8 cellular contexts compared by ENCODE assay signal in genomic region chr17:63840591-63841349, GRCh38.
A peak's percentile ranks its signal among the peaks of the same experiment; 100 is the strongest.
DNase-seq lines count a peak whose midpoint lies in the region; ATAC-seq lines count a peak whose summit lies in the region.

No MANE protein-coding gene starts in this region.

- no peaks in the 10 kb centered on the region for H3K9me3 ChIP-seq in HUES48 (ENCODE audit: control insufficient read depth, insufficient read depth, low read length)
- no peaks in the 10 kb centered on the region for H3K9me3 ChIP-seq in iPS-18a (ENCODE audit: control insufficient read depth, low read depth, low read length)

- ATAC-seq in stimulated activated naive B cell treated with anti-CD40 and anti-IgM and Interleukin-4, amounts not matched to agents 10 μg/mL and 1 μg/mL and 100 μg/mL, for 72 hours (replicated peaks), result no peak
- ATAC-seq in GM19455 (IDR thresholded peaks at IDR 0.05; ENCODE audit: unreplicated experiment) (no peak), HG03095 (IDR thresholded peaks at IDR 0.05; ENCODE audit: unreplicated experiment) (no peak)

- H3K27ac Mint-ChIP-seq in activated naive CD8-positive, alpha-beta T cell, result peak overlapping the region; percentile 92
- peak overlapping the region; percentile 56 for H3K27ac Mint-ChIP-seq in stimulated activated naive B cell treated with anti-CD40 and anti-IgM and Interleukin-4, amounts not matched to agents 10 μg/mL and 1 μg/mL and 100 μg/mL, for 72 hours

- peak overlapping the region; percentile 83 for H3K4me3 ChIP-seq in HUES48 (ENCODE audit: low read depth, low read length)
- H3K4me3 ChIP-seq in iPS-18a (ENCODE audit: low read length), result peak overlapping the region; percentile 94

- in situ Hi-C loops in KBM-7 (cut with MboI; ENCODE audit: low pct_unique_long_range_greater_than_20kb, low sequenced_read_pairs), result no loop called here

- H3K27me3 ChIP-seq in HUES48 (ENCODE audit: control insufficient read depth, insufficient read depth, low read length) (no peaks in the 10 kb centered on the region), iPS-18a (ENCODE audit: control insufficient read depth, insufficient read depth, low read length) (peaks cover 11% of the 10 kb centered on the region)

- H3K27ac ChIP-seq in HUES48 (ENCODE audit: low read depth, low read length) (no peak overlapping the region), iPS-18a (ENCODE audit: low read length) (no peak overlapping the region)

- peak overlapping the region; percentile 94 for H3K4me3 Mint-ChIP-seq in activated naive CD8-positive, alpha-beta T cell
- peak overlapping the region; percentile 96 to 97 for H3K4me3 Mint-ChIP-seq in stimulated activated naive B cell treated with anti-CD40 and anti-IgM and Interleukin-4, amounts not matched to agents 10 μg/mL and 1 μg/mL and 100 μg/mL, for 72 hours

- peaks cover 2% of the 10 kb centered on the region for H3K36me3 Mint-ChIP-seq in activated naive CD8-positive, alpha-beta T cell
- H3K36me3 Mint-ChIP-seq in stimulated activated naive B cell treated with anti-CD40 and anti-IgM and Interleukin-4, amounts not matched to agents 10 μg/mL and 1 μg/mL and 100 μg/mL, for 72 hours, result peaks cover 14% of the 10 kb centered on the region in 2 donors

- H3K9ac ChIP-seq in HUES48 (ENCODE audit: low read depth, low read length), result no peak overlapping the region
- H3K9ac ChIP-seq in iPS-18a (ENCODE audit: low read length), result no peak overlapping the region

- no peaks in the 10 kb centered on the region for H3K27me3 Mint-ChIP-seq in activated naive CD8-positive, alpha-beta T cell
- no peaks in the 10 kb centered on the region for H3K27me3 Mint-ChIP-seq in stimulated activated naive B cell treated with anti-CD40 and anti-IgM and Interleukin-4, amounts not matched to agents 10 μg/mL and 1 μg/mL and 100 μg/mL, for 72 hours

- no peaks in the 10 kb centered on the region for H3K9me3 Mint-ChIP-seq in activated naive CD8-positive, alpha-beta T cell (ENCODE audit: low read depth)
- no peaks in the 10 kb centered on the region for H3K9me3 Mint-ChIP-seq in stimulated activated naive B cell treated with anti-CD40 and anti-IgM and Interleukin-4, amounts not matched to agents 10 μg/mL and 1 μg/mL and 100 μg/mL, for 72 hours

- peaks cover 40% of the 10 kb centered on the region for H3K4me1 Mint-ChIP-seq in activated naive CD8-positive, alpha-beta T cell (ENCODE audit: low read depth)
- H3K4me1 Mint-ChIP-seq in stimulated activated naive B cell treated with anti-CD40 and anti-IgM and Interleukin-4, amounts not matched to agents 10 μg/mL and 1 μg/mL and 100 μg/mL, for 72 hours, result peaks cover 28 to 62% of the 10 kb centered on the region in 2 donors

- H3K36me3 ChIP-seq in HUES48 (ENCODE audit: control insufficient read depth, insufficient read depth, low read length) (peaks cover 16% of the 10 kb centered on the region), iPS-18a (ENCODE audit: control insufficient read depth, low read depth, low read length) (peaks cover 4% of the 10 kb centered on the region)

- H3K4me1 ChIP-seq in HUES48 (ENCODE audit: control insufficient read depth, insufficient read depth, low read length), result peaks cover 29% of the 10 kb centered on the region
- H3K4me1 ChIP-seq in iPS-18a (ENCODE audit: control insufficient read depth, low read depth, low read length), result peaks cover 22% of the 10 kb centered on the region

- DNase-seq in stimulated activated naive B cell treated with anti-CD40 and anti-IgM and Interleukin-4, amounts not matched to agents 10 μg/mL and 1 μg/mL and 100 μg/mL, for 72 hours, result no peak
- no peak for DNase-seq in stimulated activated naive CD4-positive, alpha-beta T cell (lab: John Stamatoyannopoulos, UW)
- no peak for DNase-seq in KBM-7
